10 cellular contexts compared by ENCODE assay signal in the genomic region with DNA sequence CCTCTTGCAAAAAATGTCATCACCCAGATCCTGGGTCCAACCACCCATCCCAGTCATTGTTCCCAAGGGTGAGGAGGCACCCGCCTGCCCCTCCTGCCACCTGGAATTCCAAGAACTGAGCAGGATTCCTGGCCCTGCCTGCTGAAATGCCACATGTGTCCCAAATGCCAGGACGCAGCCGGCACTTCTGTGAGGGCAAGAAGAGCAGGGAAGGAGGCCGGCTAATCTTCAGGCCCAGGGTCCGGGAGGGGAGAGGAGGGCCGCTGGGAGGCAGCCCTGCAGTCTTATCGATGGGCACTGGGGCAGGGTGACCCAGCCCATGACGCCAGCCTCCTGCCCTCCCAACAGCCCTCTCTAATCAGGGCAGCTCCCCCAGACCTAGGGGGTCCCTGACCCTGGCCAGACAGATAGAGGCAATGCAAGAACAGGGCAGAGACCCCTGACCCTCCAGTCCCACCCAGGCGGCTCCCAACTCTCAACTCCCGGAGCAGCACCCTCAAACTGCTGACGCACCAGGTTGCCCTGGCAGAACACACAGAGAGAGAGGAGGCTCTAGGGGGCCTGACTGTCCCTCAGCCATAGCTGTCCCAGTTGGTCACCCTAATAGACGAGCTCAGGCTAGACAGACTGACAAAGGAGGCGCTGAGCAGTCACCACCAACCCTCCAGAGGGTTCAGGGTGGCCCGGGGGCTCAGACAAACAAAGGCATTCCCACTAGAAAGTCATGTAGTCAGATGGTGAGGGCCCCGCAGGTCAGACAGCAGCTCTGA. TPM values are rescaled to one million over a fixed set of nuclear protein-coding genes. Genes with fewer than 3 reads are reported as not detected.
DNase-seq lines count a peak whose midpoint lies in the region; ATAC-seq and TF ChIP-seq lines count a peak whose summit lies in the region.
"Had no signal": no experiment of that assay in that cellular context is flagged by ENCODE, and none has a peak within 500 bp of the region (broad histone marks: within the 10 kb centered on the region; RNA-seq: fewer than 3 reads in every experiment).

No MANE protein-coding gene starts in this region.

- H3K9me3 ChIP-seq in right lobe of liver (no peaks in the 10 kb centered on the region), tibial artery (no peaks in the 10 kb centered on the region)

- H3K27me3 ChIP-seq in right lobe of liver = no peaks in the 10 kb centered on the region
- no peaks in the 10 kb centered on the region for H3K27me3 ChIP-seq in tibial artery
- H3K27me3 ChIP-seq: foreskin keratinocyte had no signal

- 43% methylated on average over 3 of the region's 15 CpGs for WGBS in right lobe of liver (ENCODE audit: insufficient coverage, low coverage, low lambda C conversion rate, missing lambda C conversion rate)

- H3K36me3 ChIP-seq in right lobe of liver = no peaks in the 10 kb centered on the region
- H3K36me3 ChIP-seq in tibial artery = peaks cover 0 to 1% (median 0%) of the 10 kb centered on the region in 3 donors

- H3K36me3 Mint-ChIP-seq in activated T-cell treated with anti-CD3 and anti-CD28 coated beads, Interleukin-2, amount 50 U/mL, for 72 hours (ENCODE audit: insufficient read depth in 2 of 2) = peaks cover 0 to 2% of the 10 kb centered on the region in 2 donors
- peaks cover 1% of the 10 kb centered on the region for H3K36me3 Mint-ChIP-seq in activated naive CD8-positive, alpha-beta T cell treated with anti-CD3 and anti-CD28 coated beads, Interleukin-2, amount 10 ng/mL, durations not matched to agents 7 days and 5 days

- ATAC-seq in activated T-cell treated with anti-CD3 and anti-CD28 coated beads, Interleukin-2, amount 50 U/mL, for 72 hours (replicated peaks in 1 of 2) = no peak
- no peak for ATAC-seq in activated naive CD8-positive, alpha-beta T cell treated with anti-CD3 and anti-CD28 coated beads, Interleukin-2, amount 10 ng/mL, durations not matched to agents 7 days and 5 days (ENCODE audit: low read depth)
- ATAC-seq in right lobe of liver = no peak

- peak overlapping the region; percentile 85 to 96 for H3K4me3 Mint-ChIP-seq in activated T-cell treated with anti-CD3 and anti-CD28 coated beads, Interleukin-2, amount 50 U/mL, for 72 hours
- peak overlapping the region; percentile 95 for H3K4me3 Mint-ChIP-seq in activated naive CD8-positive, alpha-beta T cell treated with anti-CD3 and anti-CD28 coated beads, Interleukin-2, amount 10 ng/mL, durations not matched to agents 7 days and 5 days

- H3K27ac ChIP-seq in right lobe of liver (no peak overlapping the region), tibial artery (no peak overlapping the region)

- H3K4me3 ChIP-seq in right lobe of liver (peak overlapping the region in 2 of 3 donors; percentile 89 to 96), tibial artery (peak overlapping the region; percentile 74 to 95)

- H3K27ac Mint-ChIP-seq in activated T-cell treated with anti-CD3 and anti-CD28 coated beads, Interleukin-2, amount 50 U/mL, for 72 hours = peak overlapping the region; percentile 93
- peak overlapping the region; percentile 88 for H3K27ac Mint-ChIP-seq in activated naive CD8-positive, alpha-beta T cell treated with anti-CD3 and anti-CD28 coated beads, Interleukin-2, amount 10 ng/mL, durations not matched to agents 7 days and 5 days

- POLR2A ChIA-PET in activated naive CD8-positive, alpha-beta T cell treated with anti-CD3 and anti-CD28 coated beads, Interleukin-2, amount 10 ng/mL, durations not matched to agents 7 days and 5 days (lab: Charles Lee) = interaction anchor here (0.6 to 1.1 kb wide), 5 partner anchors 12 to 420 kb away, joined by 3 to 6 read pairs (median 3); no protein-coding TSS in a partner anchor

- TF ChIP-seq POLR2A in right lobe of liver (IDR thresholded peaks at IDR 0.05) = no peak

- intact Hi-C loops in right lobe of liver (cut with DNase I) = no loop called here
- intact Hi-C loops in tibial artery (cut with DNase I; ENCODE audit: low total_unique reads) = no loop called here

- peaks cover 0 to 29% (median 8%) of the 10 kb centered on the region in 4 donors for H3K4me1 ChIP-seq in right lobe of liver
- H3K4me1 ChIP-seq in tibial artery = peaks cover 0 to 22% (median 21%) of the 10 kb centered on the region in 4 donors

- no peak for TF ChIP-seq CTCF in right lobe of liver (IDR thresholded peaks at IDR 0.05)
- TF ChIP-seq CTCF in tibial artery (IDR thresholded peaks at IDR 0.05) = no peak

- no peaks in the 10 kb centered on the region for H3K27me3 Mint-ChIP-seq in activated T-cell treated with anti-CD3 and anti-CD28 coated beads, Interleukin-2, amount 50 U/mL, for 72 hours (ENCODE audit: low read depth)
- no peaks in the 10 kb centered on the region for H3K27me3 Mint-ChIP-seq in activated naive CD8-positive, alpha-beta T cell treated with anti-CD3 and anti-CD28 coated beads, Interleukin-2, amount 10 ng/mL, durations not matched to agents 7 days and 5 days

- DNase-seq in activated T-cell treated with anti-CD3 and anti-CD28 coated beads, Interleukin-2, amount 50 U/mL, for 72 hours = no peak
- DNase-seq in activated T-cell treated with anti-CD3 and anti-CD28 coated beads for 4 hours (no peak), right lobe of liver (no peak), tibial artery (no peak), AG08396 (ENCODE audit: low spot score) (no peak), DMS 273 treated with DMSO at 0.1 percent for 48 hours (lab: John Stamatoyannopoulos, UW) (no peak), NCI-H526 (lab: John Stamatoyannopoulos, UW) (no peak)
- peak; percentile 43 for DNase-seq in activated naive CD8-positive, alpha-beta T cell treated with anti-CD3 and anti-CD28 coated beads, Interleukin-2, amount 10 ng/mL, durations not matched to agents 7 days and 5 days
- DNase-seq: foreskin keratinocyte had no signal

- peaks cover 55% of the 10 kb centered on the region for H3K4me1 Mint-ChIP-seq in activated T-cell treated with anti-CD3 and anti-CD28 coated beads, Interleukin-2, amount 50 U/mL, for 72 hours (ENCODE audit: low read depth)
- peaks cover 36% of the 10 kb centered on the region for H3K4me1 Mint-ChIP-seq in activated naive CD8-positive, alpha-beta T cell treated with anti-CD3 and anti-CD28 coated beads, Interleukin-2, amount 10 ng/mL, durations not matched to agents 7 days and 5 days

- H3K9me3 Mint-ChIP-seq in activated T-cell treated with anti-CD3 and anti-CD28 coated beads, Interleukin-2, amount 50 U/mL, for 72 hours = no peaks in the 10 kb centered on the region
- H3K9me3 Mint-ChIP-seq in activated naive CD8-positive, alpha-beta T cell treated with anti-CD3 and anti-CD28 coated beads, Interleukin-2, amount 10 ng/mL, durations not matched to agents 7 days and 5 days = no peaks in the 10 kb centered on the region

RNA-seq across cellular contexts. Expression of gene MFSD12, which starts 1.5 kb away (rescaled TPM):
- 10 to 100 TPM; 50.8 to 69.9 TPM for total RNA-seq in activated T-cell treated with anti-CD3 and anti-CD28 coated beads, Interleukin-2, amount 50 U/mL, for 72 hours
- total RNA-seq in activated naive CD8-positive, alpha-beta T cell treated with anti-CD3 and anti-CD28 coated beads, Interleukin-2, amount 10 ng/mL, durations not matched to agents 7 days and 5 days = 10 to 100 TPM; 84.5 to 90.8 TPM
- total RNA-seq in right lobe of liver = 100 to 1,000 TPM in 1 of 6 experiments, 10 to 100 TPM in 5; 23.8 to 114 (median 31.5) TPM

RNA-seq across cellular contexts. Expression of gene TEKTIP1, which starts 16.9 kb away (rescaled TPM):
- total RNA-seq in activated T-cell treated with anti-CD3 and anti-CD28 coated beads, Interleukin-2, amount 50 U/mL, for 72 hours = 10 to 100 TPM in 1 of 2 donors, 1 to 10 TPM in 1; 4.6 to 10.7 TPM
- 10 to 100 TPM; 11.4 to 13.9 TPM for total RNA-seq in activated naive CD8-positive, alpha-beta T cell treated with anti-CD3 and anti-CD28 coated beads, Interleukin-2, amount 10 ng/mL, durations not matched to agents 7 days and 5 days
- total RNA-seq in right lobe of liver = 1 to 10 TPM in 3 of 6 experiments, not detected in 3; 1.1 to 1.6 (median 1.3) TPM
- total RNA-seq: foreskin keratinocyte, RPMI7951 had no signal

RNA-seq across cellular contexts. Expression of gene HMG20B, which starts 16.9 kb away (rescaled TPM):
- 10 to 100 TPM; 68.9 to 78.3 TPM for total RNA-seq in activated T-cell treated with anti-CD3 and anti-CD28 coated beads, Interleukin-2, amount 50 U/mL, for 72 hours
- 10 to 100 TPM; 58.5 to 59.5 TPM for total RNA-seq in activated naive CD8-positive, alpha-beta T cell treated with anti-CD3 and anti-CD28 coated beads, Interleukin-2, amount 10 ng/mL, durations not matched to agents 7 days and 5 days
- 10 to 100 TPM; 30.7 to 58.6 (median 33.3) TPM for total RNA-seq in right lobe of liver

RNA-seq across cellular contexts. Expression of gene GIPC3, which starts 29.4 kb away (rescaled TPM):
- total RNA-seq in activated T-cell treated with anti-CD3 and anti-CD28 coated beads, Interleukin-2, amount 50 U/mL, for 72 hours = 1 to 10 TPM in 1 of 2 donors, under 1 TPM in 1; 0.65 to 1.1 TPM
- 1 to 10 TPM; 1.4 to 1.5 TPM for total RNA-seq in activated naive CD8-positive, alpha-beta T cell treated with anti-CD3 and anti-CD28 coated beads, Interleukin-2, amount 10 ng/mL, durations not matched to agents 7 days and 5 days
- 1 to 10 TPM in 2 of 6 experiments, under 1 TPM in 4; 0.51 to 1.6 (median 0.80) TPM for total RNA-seq in right lobe of liver
- total RNA-seq: foreskin keratinocyte had no signal

RNA-seq across cellular contexts. Expression of gene FZR1, which starts 49.7 kb away (rescaled TPM):
- total RNA-seq in activated T-cell treated with anti-CD3 and anti-CD28 coated beads, Interleukin-2, amount 50 U/mL, for 72 hours = 10 to 100 TPM; 66.2 to 85.9 TPM
- total RNA-seq in activated naive CD8-positive, alpha-beta T cell treated with anti-CD3 and anti-CD28 coated beads, Interleukin-2, amount 10 ng/mL, durations not matched to agents 7 days and 5 days = 10 to 100 TPM; 82.9 to 83.6 TPM
- 10 to 100 TPM; 18.7 to 34.1 (median 23.8) TPM for total RNA-seq in right lobe of liver
